Comparison of ENCODE assay signal across 1 cellular context in genomic region chr12:64700532-64700931, GRCh38.
TF ChIP-seq lines count a peak whose summit lies in the region.

No MANE protein-coding gene starts in this region.

TF ChIP-seq in K562, 482 proteins besides CTCF, POLR2A, EP300 and RAD21:
- TF ChIP-seq RREB1 (CRISPR knock-in tag; IDR thresholded peaks at IDR 0.05): no peak
- no peak for TF ChIP-seq RERE (CRISPR knock-in tag; IDR thresholded peaks at IDR 0.05; ENCODE audit: borderline replicate concordance)
- no peak for TF ChIP-seq CTCFL (IDR thresholded peaks at IDR 0.05; ENCODE audit: borderline replicate concordance, insufficient read depth, low read depth, low read length, poor library complexity, severe bottlenecking)
- TF ChIP-seq HINFP (tag; conservative IDR thresholded peaks at IDR 0.05; ENCODE audit: low read depth): no peak
- TF ChIP-seq SNAPC5 (CRISPR knock-in tag; IDR thresholded peaks at IDR 0.05): no peak
- TF ChIP-seq NFYB (IDR thresholded peaks at IDR 0.05; ENCODE audit: extremely low read depth, insufficient read length): no peak
- no peak for TF ChIP-seq ZNF589 (CRISPR knock-in tag; IDR thresholded peaks at IDR 0.05; ENCODE audit: low read depth)
- 0 out of 2 replicates have a peak, but pooled peaks have one; percentile 5 for TF ChIP-seq ZNF740 (CRISPR knock-in tag; IDR thresholded peaks at IDR 0.05)
- TF ChIP-seq ZNF740 (tag; IDR thresholded peaks at IDR 0.05): no peak
